In genomic region chr10:34548466-34548865, GRCh38 we compare ENCODE assay signal across 18 cellular contexts.
DNase-seq lines count a peak whose midpoint lies in the region; ATAC-seq and TF ChIP-seq lines count a peak whose summit lies in the region.
"Had no signal": no experiment of that assay in that cellular context is flagged by ENCODE, and none has a peak within 500 bp of the region (broad histone marks: within the 10 kb centered on the region; RNA-seq: fewer than 3 reads in every experiment).

No MANE protein-coding gene starts in this region.

- H3K27ac ChIP-seq in GM23338 (ENCODE audit: low read depth), result peak overlapping the region; percentile 15; the same call in 1 of the 2 replicates
- H3K27ac ChIP-seq in Panc1 (ENCODE audit: low read length), result peak overlapping the region; percentile 3; the same call in 1 of the 2 replicates
- no peak overlapping the region for H3K27ac ChIP-seq in SK-N-SH (ENCODE audit: low read depth in 2 of 2, low read length in 1 of 2)
- H3K27ac ChIP-seq: 22Rv1, BLaER1, HL-60 had no signal

- ATAC-seq in GM23338, result no peak
- no peak for ATAC-seq in Panc1
- ATAC-seq: A549, K562 had no signal

- no peaks in the 10 kb centered on the region for H3K9me2 ChIP-seq in GM23338 (ENCODE audit: insufficient read depth)
- no peaks in the 10 kb centered on the region for H3K9me2 ChIP-seq in SK-N-SH

- H3K27me3 ChIP-seq in GM23338 (ENCODE audit: insufficient read depth) (no peaks in the 10 kb centered on the region), Panc1 (ENCODE audit: control insufficient read depth, insufficient read depth, low read length) (no peaks in the 10 kb centered on the region), SK-N-SH (ENCODE audit: insufficient read depth) (no peaks in the 10 kb centered on the region)
- H3K27me3 ChIP-seq: BLaER1 had no signal

- peaks cover 33% of the 10 kb centered on the region; the same call in 1 of the 2 replicates for H3K79me2 ChIP-seq in GM23338 (replicated peaks; ENCODE audit: insufficient read depth)
- peaks cover 15% of the 10 kb centered on the region for H3K79me2 ChIP-seq in SK-N-SH (ENCODE audit: insufficient read depth)

- TF ChIP-seq CTCF in AG10803 (conservative IDR thresholded peaks at IDR 0.05; ENCODE audit: low read length), result no peak
- TF ChIP-seq CTCF in GM23338 (conservative IDR thresholded peaks at IDR 0.05; ENCODE audit: low read depth in 2 of 2), result no peak
- no peak for TF ChIP-seq CTCF in Panc1 (IDR thresholded peaks at IDR 0.05)
- no peak for TF ChIP-seq CTCF in SK-N-SH (IDR thresholded peaks at IDR 0.05)
- TF ChIP-seq CTCF in osteocyte (IDR thresholded peaks at IDR 0.05), result no peak

- no peak overlapping the region for H2AFZ ChIP-seq in GM23338
- H2AFZ ChIP-seq in SK-N-SH (ENCODE audit: low read depth), result no peak overlapping the region

- peaks cover 27% of the 10 kb centered on the region for H3K4me1 ChIP-seq in GM23338 (ENCODE audit: insufficient read depth)
- no peaks in the 10 kb centered on the region; the same call in 1 of the 2 replicates for H3K4me1 ChIP-seq in Panc1 (ENCODE audit: control insufficient read depth, insufficient read depth, low read length)
- peaks cover 0 to 4% of the 10 kb centered on the region in 2 experiments; a peak in 2 of 4 replicates for H3K4me1 ChIP-seq in SK-N-SH (ENCODE audit: control insufficient read depth in 1 of 2, insufficient read depth in 2 of 2, low read depth in 1 of 2, low read length in 1 of 2)
- H3K4me1 ChIP-seq: BLaER1 had no signal

- WGBS in SK-N-SH (ENCODE audit: low lambda C conversion rate), result 98% methylated on average over 4 of the region's 4 CpGs

- no peak for TF ChIP-seq EP300 in SK-N-SH (IDR thresholded peaks at IDR 0.05; ENCODE audit: borderline replicate concordance in 1 of 2, low read depth in 1 of 2, low read length in 1 of 2)

- in situ Hi-C loops in Panc1 (cut with HindIII; ENCODE audit: low pct_unique_long_range_greater_than_20kb, low sequenced_read_pairs), result no loop called here

- H3K4me1 Mint-ChIP-seq in GM23338 (peaks cover 36% of the 10 kb centered on the region), osteocyte (ENCODE audit: unreplicated experiment) (peaks cover 33% of the 10 kb centered on the region)
- H3K4me1 Mint-ChIP-seq: CD14-positive monocyte; CD4-positive, alpha-beta memory T cell had no signal

- no peaks in the 10 kb centered on the region for H3K9me3 ChIP-seq in Panc1 (ENCODE audit: control insufficient read depth, insufficient read depth, low read depth, low read length)
- no peaks in the 10 kb centered on the region for H3K9me3 ChIP-seq in SK-N-SH
- H3K9me3 ChIP-seq: A549, BLaER1, HAP-1 had no signal

- no peaks in the 10 kb centered on the region for H4K20me1 ChIP-seq in GM23338 (replicated peaks; ENCODE audit: insufficient read depth)
- H4K20me1 ChIP-seq in SK-N-SH (ENCODE audit: insufficient read depth), result no peaks in the 10 kb centered on the region

- H3K36me3 Mint-ChIP-seq in GM23338 (ENCODE audit: low read depth) (no peaks in the 10 kb centered on the region), osteocyte (ENCODE audit: unreplicated experiment) (no peaks in the 10 kb centered on the region)
- H3K36me3 Mint-ChIP-seq: CD14-positive monocyte; CD4-positive, alpha-beta memory T cell had no signal

- CTCF ChIA-PET in Panc1 (lab: Charles Lee) (no interaction called here), SK-N-SH (lab: Yijun Ruan, JAX) (interaction anchor here (0.7 to 1.6 kb wide), 2 partner anchors 27 to 90 kb away, joined by 3 to 4 read pairs; no protein-coding TSS in a partner anchor)

- H3F3A ChIP-seq in GM23338 (replicated peaks; ENCODE audit: low read depth) (no peaks in the 10 kb centered on the region; the same call in 1 of the 2 replicates), SK-N-SH (replicated peaks; ENCODE audit: insufficient read depth) (no peaks in the 10 kb centered on the region)

- no peak for TF ChIP-seq RAD21 in SK-N-SH (IDR thresholded peaks at IDR 0.05; ENCODE audit: low read length)

- H3K9me3 Mint-ChIP-seq in GM23338 (no peaks in the 10 kb centered on the region), osteocyte (ENCODE audit: unreplicated experiment) (no peaks in the 10 kb centered on the region)
- H3K9me3 Mint-ChIP-seq: CD4-positive, alpha-beta memory T cell had no signal

- POLR2A ChIA-PET in Panc1 (lab: Charles Lee) (no interaction called here), SK-N-SH (lab: Yijun Ruan, JAX) (no interaction called here)

- H3K27ac Mint-ChIP-seq in GM23338, result peak overlapping the region; percentile 80; the same call in 1 of the 2 replicates
- H3K27ac Mint-ChIP-seq in osteocyte (ENCODE audit: unreplicated experiment), result no peak overlapping the region
- H3K27ac Mint-ChIP-seq: CD14-positive monocyte; CD4-positive, alpha-beta memory T cell had no signal

- H3K4me3 ChIP-seq in AG10803 (ENCODE audit: low read length), result no peak overlapping the region
- no peak overlapping the region for H3K4me3 ChIP-seq in GM23338
- H3K4me3 ChIP-seq in Panc1 (ENCODE audit: low read depth in 2 of 2, low read length in 2 of 2), result no peak overlapping the region
- H3K4me3 ChIP-seq in SK-N-SH (ENCODE audit: low read depth in 2 of 2, low read length in 1 of 2), result no peak overlapping the region
- H3K4me3 ChIP-seq: A549, BLaER1, HAP-1, K562 had no signal

- no peaks in the 10 kb centered on the region for H3K36me3 ChIP-seq in GM23338 (ENCODE audit: insufficient read depth)
- no peaks in the 10 kb centered on the region for H3K36me3 ChIP-seq in Panc1 (ENCODE audit: control insufficient read depth, insufficient read depth, low read length)
- H3K36me3 ChIP-seq in SK-N-SH (replicated peaks in 1 of 2; ENCODE audit: control insufficient read depth in 1 of 2, insufficient read depth in 2 of 2, low read length in 1 of 2), result no peaks in the 10 kb centered on the region
- H3K36me3 ChIP-seq: BLaER1, HAP-1 had no signal

- intact Hi-C loops in Panc1 (cut with micrococcal nuclease; ENCODE audit: unreplicated experiment), result no loop called here

- H3K27me3 Mint-ChIP-seq in GM23338 (ENCODE audit: insufficient read depth, low read depth, poor library complexity) (peaks cover 4% of the 10 kb centered on the region), osteocyte (ENCODE audit: unreplicated experiment) (no peaks in the 10 kb centered on the region)
- H3K27me3 Mint-ChIP-seq: CD4-positive, alpha-beta memory T cell had no signal

- BruUV-seq in Panc1 (replicated peaks; lab: Mats Ljungman, UMichigan), result no TSS peak

- H3K4me3 Mint-ChIP-seq in GM23338 (no peak overlapping the region), osteocyte (ENCODE audit: unreplicated experiment) (no peak overlapping the region)
- H3K4me3 Mint-ChIP-seq: CD14-positive monocyte; CD4-positive, alpha-beta memory T cell had no signal

- DNase-seq in AG10803 (ENCODE audit: low read depth) (peak; percentile 36), GM23338 (ENCODE audit: low spot score) (no peak), Panc1 (ENCODE audit: low read depth, low spot score) (no peak), astrocyte of the hippocampus (ENCODE audit: low read depth, low spot score) (peak; percentile 16), T-helper 2 cell (no peak), SK-N-SH (no peak), osteocyte (ENCODE audit: extremely low spot score, unreplicated experiment) (no peak), NCI-H748 treated with DMSO at 0.1 percent for 48 hours (lab: John Stamatoyannopoulos, UW) (no peak)
- DNase-seq: CD4-positive, alpha-beta memory T cell; DND-41; GOT3 had no signal

- H3K4me2 ChIP-seq in GM23338 (0 out of 2 replicates have a peak overlapping the region, but pooled peaks have one; percentile 17), SK-N-SH (no peak overlapping the region)
- H3K4me2 ChIP-seq: A549, BLaER1 had no signal

- no peak overlapping the region for H3K9ac ChIP-seq in SK-N-SH
- H3K9ac ChIP-seq: BLaER1 had no signal

TF ChIP-seq in GM23338, 12 proteins besides CTCF, POLR2A, EP300 and RAD21 (continues in another document):
- no peak for TF ChIP-seq ZNF331 (CRISPR knock-in tag; IDR thresholded peaks at IDR 0.05; ENCODE audit: low read depth)
- no peak for TF ChIP-seq NANOG (IDR thresholded peaks at IDR 0.05; ENCODE audit: borderline replicate concordance)
- TF ChIP-seq EZH2phosphoT487 (IDR thresholded peaks at IDR 0.05; ENCODE audit: unreplicated experiment), result no peak
- TF ChIP-seq EZH2 (IDR thresholded peaks at IDR 0.05; ENCODE audit: low read depth, unreplicated experiment), result no peak
- TF ChIP-seq POLR2AphosphoS5 (IDR thresholded peaks at IDR 0.05; ENCODE audit: low read depth), result no peak
- TF ChIP-seq ZNF114 (CRISPR knock-in tag; IDR thresholded peaks at IDR 0.05), result no peak
- no peak for TF ChIP-seq JUNB (IDR thresholded peaks at IDR 0.05; ENCODE audit: unreplicated experiment)

TF ChIP-seq in SK-N-SH, 30 proteins besides CTCF, POLR2A, EP300 and RAD21:
- no peak for TF ChIP-seq TCF12 (IDR thresholded peaks at IDR 0.05)
- TF ChIP-seq ELF1 (IDR thresholded peaks at IDR 0.05), result no peak
- TF ChIP-seq GABPA (IDR thresholded peaks at IDR 0.05; ENCODE audit: low read depth), result no peak
- no peak for TF ChIP-seq NRF1 (IDR thresholded peaks at IDR 0.05; ENCODE audit: low read depth, low read length)
- no peak for TF ChIP-seq USF1 (IDR thresholded peaks at IDR 0.05; ENCODE audit: borderline replicate concordance, low read depth)
- no peak for TF ChIP-seq JUND (IDR thresholded peaks at IDR 0.05)
- TF ChIP-seq RFX5 (IDR thresholded peaks at IDR 0.05; ENCODE audit: low read length), result no peak
- no peak for TF ChIP-seq FOXM1 (IDR thresholded peaks at IDR 0.05; ENCODE audit: low read depth)

Comparison
In these comparisons a context has a peak if more than half of its experiments do, and no peak if none do; other contexts are left out.
1. DNase-seq: peak in AG10803 (single experiment) and astrocyte of the hippocampus (single experiment); none in GM23338 (single experiment), Panc1 (single experiment), T-helper 2 cell (0 of 5), SK-N-SH (single experiment), osteocyte (single experiment) and NCI-H748 treated with DMSO at 0.1 percent for 48 hours (single experiment).
2. H3K27ac ChIP-seq: peak in GM23338 (single experiment) and Panc1 (single experiment); none in SK-N-SH (0 of 2).